In genomic region chr5:177505075-177505474, GRCh38 we compare ENCODE assay signal across 18 cellular contexts.
"Had no signal": no experiment of that assay in that cellular context is flagged by ENCODE, and none has a peak within 500 bp of the region (broad histone marks: within the 10 kb centered on the region; RNA-seq: fewer than 3 reads in every experiment).

No MANE protein-coding gene starts in this region.

- H3K27me3 ChIP-seq: foreskin keratinocyte, left lung, neural progenitor cell, sigmoid colon, suprapubic skin, thyroid gland had no signal

- H3K36me3 ChIP-seq: neural progenitor cell, thyroid gland had no signal

- H3K9me3 ChIP-seq: left lung, lower lobe of right lung, sigmoid colon, suprapubic skin, thyroid gland had no signal

- H3K9ac ChIP-seq: neural progenitor cell, parathyroid adenoma had no signal

- DNase-seq: dermis blood vessel endothelial cell; erythroblast; foreskin keratinocyte; immature natural killer cell; lower lobe of right lung; sigmoid colon; stimulated activated CD4-positive, alpha-beta T cell treated with anti-CD3 and anti-CD28 coated beads, Interleukin-12 subunit alpha, Interleukin-12 subunit beta, amount 100 ng/mL, for 4 hours; stimulated activated naive CD4-positive, alpha-beta T cell treated with Interleukin-2 at 50 U/mL for 16 hours; thyroid gland had no signal

- H3K4me2 ChIP-seq: neural progenitor cell had no signal

- ATAC-seq: foreskin keratinocyte, left lung, lower lobe of right lung had no signal

- H3K4me3 ChIP-seq: left lung, lower lobe of right lung, neural progenitor cell, sigmoid colon, skin epidermis, suprapubic skin, thyroid gland had no signal

- FAIRE-seq: colon, endothelial cell of umbilical vein, keratinocyte, urothelium cell line had no signal

- H3K4me1 ChIP-seq: foreskin keratinocyte, thyroid gland had no signal

- H3K27ac ChIP-seq: foreskin keratinocyte, left lung, lower lobe of right lung, neural progenitor cell, parathyroid adenoma, sigmoid colon, skin epidermis, suprapubic skin, thyroid gland had no signal

- H2AFZ ChIP-seq: neural progenitor cell, parathyroid adenoma had no signal
